8 cellular contexts compared by ENCODE assay signal in genomic region chr16:46908540-46909372, GRCh38. TPM values are rescaled to one million over a fixed set of nuclear protein-coding genes. Genes with fewer than 3 reads are reported as not detected.
DNase-seq lines count a peak whose midpoint lies in the region; ATAC-seq, FAIRE-seq and TF ChIP-seq lines count a peak whose summit lies in the region.

No MANE protein-coding gene starts in this region.

- no peak overlapping the region for H3K4me3 ChIP-seq in CD4-positive, CD25-positive, alpha-beta regulatory T cell (ENCODE audit: low read depth, low read length)
- no peak overlapping the region for H3K4me3 ChIP-seq in HEK293 (ENCODE audit: low read depth, low read length)
- H3K4me3 ChIP-seq in parathyroid adenoma (ENCODE audit: low read depth, low read length), result no peak overlapping the region

- no peak overlapping the region for H3K27ac ChIP-seq in CD4-positive, CD25-positive, alpha-beta regulatory T cell (ENCODE audit: insufficient read depth, low read length, poor library complexity, severe bottlenecking)
- H3K27ac ChIP-seq in HEK293 (ENCODE audit: extremely low read depth, low read depth, low read length) (no peak overlapping the region), parathyroid adenoma (no peak overlapping the region)

- H3K27me3 Mint-ChIP-seq in CD4-positive, CD25-positive, alpha-beta regulatory T cell, result peaks cover 13% of the 10 kb centered on the region

- no peaks in the 10 kb centered on the region for H3K4me1 ChIP-seq in CD4-positive, CD25-positive, alpha-beta regulatory T cell (ENCODE audit: control insufficient read depth, insufficient read depth, low read length, poor library complexity, severe bottlenecking)
- no peaks in the 10 kb centered on the region for H3K4me1 ChIP-seq in HEK293 (ENCODE audit: control insufficient read depth, insufficient read depth, low read length)
- H3K4me1 ChIP-seq in parathyroid adenoma, result no peaks in the 10 kb centered on the region

- H3K9ac ChIP-seq in parathyroid adenoma, result no peak overlapping the region

- peaks cover 5 to 13% (median 7%) of the 10 kb centered on the region in 4 donors for H3K4me1 Mint-ChIP-seq in CD4-positive, CD25-positive, alpha-beta regulatory T cell

- H3K27me3 ChIP-seq in CD4-positive, CD25-positive, alpha-beta regulatory T cell (ENCODE audit: control insufficient read depth, insufficient read depth, low read length), result no peaks in the 10 kb centered on the region
- no peaks in the 10 kb centered on the region for H3K27me3 ChIP-seq in parathyroid adenoma (ENCODE audit: control insufficient read depth, insufficient read depth, low read length)

- peak; percentile 46 to 72 (median 59) for DNase-seq in CD4-positive, CD25-positive, alpha-beta regulatory T cell
- DNase-seq in RPMI8226 (peak; percentile 66), foreskin melanocyte (peak; percentile 71), urothelium cell line (ENCODE audit: low spot score) (peak; percentile 62)
- peak; percentile 34 for DNase-seq in activated T-helper 9 cell treated with anti-CD3 and anti-CD28 coated beads, Interleukin-2, amount 50 U/mL, for 16 hours (ENCODE audit: low read depth)

- POLR2A ChIA-PET in HEK293 (lab: Yijun Ruan, JAX), result interaction anchor here (0.6 to 1.6 kb wide), 3 partner anchors 25 to 51 kb away, joined by 3 to 4 read pairs (median 4); partner anchors contain the start of gene GPT2

- H2AFZ ChIP-seq in parathyroid adenoma, result no peak overlapping the region

- FAIRE-seq in urothelium cell line (lab: Jason Lieb, UNC), result no peak

- no peaks in the 10 kb centered on the region for H3K36me3 Mint-ChIP-seq in CD4-positive, CD25-positive, alpha-beta regulatory T cell

- H3K36me3 ChIP-seq in CD4-positive, CD25-positive, alpha-beta regulatory T cell (ENCODE audit: control insufficient read depth, insufficient read depth, low read length), result no peaks in the 10 kb centered on the region
- H3K36me3 ChIP-seq in HEK293 (ENCODE audit: control insufficient read depth in 2 of 2, insufficient read depth in 1 of 2, low read length in 2 of 2) (peaks cover 9 to 59% of the 10 kb centered on the region in 2 experiments; a peak in 2 of 3 replicates), parathyroid adenoma (ENCODE audit: control insufficient read depth, insufficient read depth, low read length) (no peaks in the 10 kb centered on the region)

- H3K27ac Mint-ChIP-seq in CD4-positive, CD25-positive, alpha-beta regulatory T cell, result peak overlapping the region in 1 of 3 donors; percentile 34

- no peak overlapping the region for H3K4me2 ChIP-seq in parathyroid adenoma (ENCODE audit: low read length)

- H3K9me3 ChIP-seq in CD4-positive, CD25-positive, alpha-beta regulatory T cell (ENCODE audit: control insufficient read depth in 2 of 2, low read length in 2 of 2), result no peaks in the 10 kb centered on the region
- no peaks in the 10 kb centered on the region for H3K9me3 ChIP-seq in HEK293 (ENCODE audit: control insufficient read depth, insufficient read depth, low read depth, low read length)
- H3K9me3 ChIP-seq in parathyroid adenoma (ENCODE audit: control insufficient read depth, low read length), result no peaks in the 10 kb centered on the region

- TF ChIP-seq CTCF in HEK293 (tag by site-specific recombination; IDR thresholded peaks at IDR 0.05) (no peak), parathyroid adenoma (IDR thresholded peaks at IDR 0.05) (peak; percentile 85)

- H3K4me3 Mint-ChIP-seq in CD4-positive, CD25-positive, alpha-beta regulatory T cell, result no peak overlapping the region

- CTCF ChIA-PET in HEK293 (lab: Yijun Ruan, JAX), result interaction anchor here (0.5 to 4.0 kb wide), 22 partner anchors 11 to 1274 kb away, joined by 3 to 56 read pairs (median 4); partner anchors contain the start of gene GPT2

- no peaks in the 10 kb centered on the region for H3K9me3 Mint-ChIP-seq in CD4-positive, CD25-positive, alpha-beta regulatory T cell

- peak in 1 of 2 donors; percentile 38 for ATAC-seq in CD4-positive, CD25-positive, alpha-beta regulatory T cell (ENCODE audit: low read depth in 2 of 2)
- ATAC-seq in HG02763 (IDR thresholded peaks at IDR 0.05; ENCODE audit: unreplicated experiment), result no peak

- no peaks in the 10 kb centered on the region for H3K79me2 ChIP-seq in parathyroid adenoma

TF ChIP-seq in HEK293, 187 proteins besides CTCF, POLR2A, EP300 and RAD21:
- TF ChIP-seq EGR2 (tag by site-specific recombination; IDR thresholded peaks at IDR 0.05; ENCODE audit: low read depth), result 0 out of 2 replicates have a peak, but pooled peaks have one; percentile 6
- TF ChIP-seq PATZ1 (tag by site-specific recombination; IDR thresholded peaks at IDR 0.05), result 0 out of 2 replicates have a peak, but pooled peaks have one; percentile 13
- TF ChIP-seq KLF9 (tag by site-specific recombination; IDR thresholded peaks at IDR 0.05; ENCODE audit: low read depth), result peak; percentile 86
- TF ChIP-seq ZBTB20 (tag by site-specific recombination; IDR thresholded peaks at IDR 0.05), result 0 out of 2 replicates have a peak, but pooled peaks have one; percentile 23
- no peak for TF ChIP-seq ZNF26 (tag by site-specific recombination; IDR thresholded peaks at IDR 0.05)
- TF ChIP-seq KLF10 (tag by site-specific recombination; IDR thresholded peaks at IDR 0.05), result peak; percentile 87
- peak; percentile 16 for TF ChIP-seq ZNF654 (tag by site-specific recombination; IDR thresholded peaks at IDR 0.05; ENCODE audit: low read depth)
- no peak for TF ChIP-seq ZNF214 (tag by site-specific recombination; IDR thresholded peaks at IDR 0.05; ENCODE audit: borderline replicate concordance)
- no peak for TF ChIP-seq HOXD13 (CRISPR knock-in tag; IDR thresholded peaks at IDR 0.05; ENCODE audit: borderline replicate concordance)
- TF ChIP-seq ZNF350 (tag by site-specific recombination; IDR thresholded peaks at IDR 0.05), result no peak
- no peak for TF ChIP-seq ZFP69B (tag by site-specific recombination; IDR thresholded peaks at IDR 0.05)

RNA-seq across cellular contexts. Expression of gene GPT2, which starts 24.6 kb away (rescaled TPM):
- 0.81 TPM for total RNA-seq in CD4-positive, CD25-positive, alpha-beta regulatory T cell
- polyA plus RNA-seq in CD4-positive, CD25-positive, alpha-beta regulatory T cell, result under 1 TPM; 0.33 to 0.71 (median 0.37) TPM
